Comparison of ENCODE assay signal across 2 cellular contexts in genomic region chr1:1827456-1827855, GRCh38.
TF ChIP-seq lines count a peak whose summit lies in the region.

No MANE protein-coding gene starts in this region.

TF ChIP-seq in A549, 52 proteins besides CTCF, POLR2A, EP300 and RAD21 (continued from another document):
- TF ChIP-seq TFCP2L1 (CRISPR knock-in tag; IDR thresholded peaks at IDR 0.05) = no peak
- TF ChIP-seq HEYL (CRISPR knock-in tag; IDR thresholded peaks at IDR 0.05) = no peak
- TF ChIP-seq EHMT2 (IDR thresholded peaks at IDR 0.05; ENCODE audit: low read depth) = no peak
- TF ChIP-seq, protein P1, sequence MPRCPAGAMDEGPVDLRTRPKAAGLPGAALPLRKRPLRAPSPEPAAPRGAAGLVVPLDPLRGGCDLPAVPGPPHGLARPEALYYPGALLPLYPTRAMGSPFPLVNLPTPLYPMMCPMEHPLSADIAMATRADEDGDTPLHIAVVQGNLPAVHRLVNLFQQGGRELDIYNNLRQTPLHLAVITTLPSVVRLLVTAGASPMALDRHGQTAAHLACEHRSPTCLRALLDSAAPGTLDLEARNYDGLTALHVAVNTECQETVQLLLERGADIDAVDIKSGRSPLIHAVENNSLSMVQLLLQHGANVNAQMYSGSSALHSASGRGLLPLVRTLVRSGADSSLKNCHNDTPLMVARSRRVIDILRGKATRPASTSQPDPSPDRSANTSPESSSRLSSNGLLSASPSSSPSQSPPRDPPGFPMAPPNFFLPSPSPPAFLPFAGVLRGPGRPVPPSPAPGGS (IDR thresholded peaks at IDR 0.05) = no peak
- no peak for TF ChIP-seq KDM5A (IDR thresholded peaks at IDR 0.05)
- no peak for TF ChIP-seq TP53 (CRISPR knock-in tag; IDR thresholded peaks at IDR 0.05)
- TF ChIP-seq MAZ (IDR thresholded peaks at IDR 0.05; ENCODE audit: borderline replicate concordance, low read depth, low read length) = no peak
- no peak for TF ChIP-seq JUN (IDR thresholded peaks at IDR 0.05)
- TF ChIP-seq ZNF302 (CRISPR knock-in tag; IDR thresholded peaks at IDR 0.05) = no peak
- no peak for TF ChIP-seq REST (IDR thresholded peaks at IDR 0.05)
- no peak for TF ChIP-seq MYC (IDR thresholded peaks at IDR 0.05; ENCODE audit: borderline replicate concordance, low read length)

TF ChIP-seq in WTC11, 78 proteins besides CTCF, POLR2A, EP300 and RAD21 (continued from another document):
- TF ChIP-seq ZNF281 (CRISPR knock-in tag; IDR thresholded peaks at IDR 0.05) = no peak
- TF ChIP-seq, protein P2, sequence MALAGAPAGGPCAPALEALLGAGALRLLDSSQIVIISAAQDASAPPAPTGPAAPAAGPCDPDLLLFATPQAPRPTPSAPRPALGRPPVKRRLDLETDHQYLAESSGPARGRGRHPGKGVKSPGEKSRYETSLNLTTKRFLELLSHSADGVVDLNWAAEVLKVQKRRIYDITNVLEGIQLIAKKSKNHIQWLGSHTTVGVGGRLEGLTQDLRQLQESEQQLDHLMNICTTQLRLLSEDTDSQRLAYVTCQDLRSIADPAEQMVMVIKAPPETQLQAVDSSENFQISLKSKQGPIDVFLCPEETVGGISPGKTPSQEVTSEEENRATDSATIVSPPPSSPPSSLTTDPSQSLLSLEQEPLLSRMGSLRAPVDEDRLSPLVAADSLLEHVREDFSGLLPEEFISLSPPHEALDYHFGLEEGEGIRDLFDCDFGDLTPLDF (CRISPR knock-in tag; IDR thresholded peaks at IDR 0.05) = no peak
- TF ChIP-seq ZNF396 (CRISPR knock-in tag; IDR thresholded peaks at IDR 0.05; ENCODE audit: borderline replicate concordance) = no peak
- no peak for TF ChIP-seq USF2 (CRISPR knock-in tag; IDR thresholded peaks at IDR 0.05)
- TF ChIP-seq JUN (CRISPR knock-in tag; IDR thresholded peaks at IDR 0.05) = no peak
- no peak for TF ChIP-seq NR3C1 (CRISPR knock-in tag; conservative IDR thresholded peaks at IDR 0.05; ENCODE audit: low read depth)
- TF ChIP-seq, protein P3, sequence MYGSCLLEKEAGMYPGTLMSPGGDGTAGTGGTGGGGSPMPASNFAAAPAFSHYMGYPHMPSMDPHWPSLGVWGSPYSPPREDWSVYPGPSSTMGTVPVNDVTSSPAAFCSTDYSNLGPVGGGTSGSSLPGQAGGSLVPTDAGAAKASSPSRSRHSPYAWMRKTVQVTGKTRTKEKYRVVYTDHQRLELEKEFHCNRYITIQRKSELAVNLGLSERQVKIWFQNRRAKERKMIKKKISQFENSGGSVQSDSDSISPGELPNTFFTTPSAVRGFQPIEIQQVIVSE (CRISPR knock-in tag; IDR thresholded peaks at IDR 0.05; ENCODE audit: borderline replicate concordance) = no peak
- no peak for TF ChIP-seq ZNF512 (CRISPR knock-in tag; IDR thresholded peaks at IDR 0.05; ENCODE audit: borderline replicate concordance)
- TF ChIP-seq, protein P4, sequence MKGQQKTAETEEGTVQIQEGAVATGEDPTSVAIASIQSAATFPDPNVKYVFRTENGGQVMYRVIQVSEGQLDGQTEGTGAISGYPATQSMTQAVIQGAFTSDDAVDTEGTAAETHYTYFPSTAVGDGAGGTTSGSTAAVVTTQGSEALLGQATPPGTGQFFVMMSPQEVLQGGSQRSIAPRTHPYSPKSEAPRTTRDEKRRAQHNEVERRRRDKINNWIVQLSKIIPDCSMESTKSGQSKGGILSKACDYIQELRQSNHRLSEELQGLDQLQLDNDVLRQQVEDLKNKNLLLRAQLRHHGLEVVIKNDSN (CRISPR knock-in tag; IDR thresholded peaks at IDR 0.05) = no peak
- no peak for TF ChIP-seq TEAD4 (CRISPR knock-in tag; IDR thresholded peaks at IDR 0.05)
- no peak for TF ChIP-seq ZNF317 (CRISPR knock-in tag; IDR thresholded peaks at IDR 0.05; ENCODE audit: borderline replicate concordance, low read depth)
- no peak for TF ChIP-seq ATF1 (CRISPR knock-in tag; IDR thresholded peaks at IDR 0.05)
- TF ChIP-seq, protein P5, sequence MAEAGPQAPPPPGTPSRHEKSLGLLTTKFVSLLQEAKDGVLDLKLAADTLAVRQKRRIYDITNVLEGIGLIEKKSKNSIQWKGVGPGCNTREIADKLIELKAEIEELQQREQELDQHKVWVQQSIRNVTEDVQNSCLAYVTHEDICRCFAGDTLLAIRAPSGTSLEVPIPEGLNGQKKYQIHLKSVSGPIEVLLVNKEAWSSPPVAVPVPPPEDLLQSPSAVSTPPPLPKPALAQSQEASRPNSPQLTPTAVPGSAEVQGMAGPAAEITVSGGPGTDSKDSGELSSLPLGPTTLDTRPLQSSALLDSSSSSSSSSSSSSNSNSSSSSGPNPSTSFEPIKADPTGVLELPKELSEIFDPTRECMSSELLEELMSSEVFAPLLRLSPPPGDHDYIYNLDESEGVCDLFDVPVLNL (CRISPR knock-in tag; IDR thresholded peaks at IDR 0.05; ENCODE audit: borderline replicate concordance, low read depth) = no peak
- no peak for TF ChIP-seq CREB1 (CRISPR knock-in tag; IDR thresholded peaks at IDR 0.05)
- no peak for TF ChIP-seq ZNF138 (CRISPR knock-in tag; conservative IDR thresholded peaks at IDR 0.05)
